Comparison of ENCODE assay signal across 1 cellular context in the genomic region with DNA sequence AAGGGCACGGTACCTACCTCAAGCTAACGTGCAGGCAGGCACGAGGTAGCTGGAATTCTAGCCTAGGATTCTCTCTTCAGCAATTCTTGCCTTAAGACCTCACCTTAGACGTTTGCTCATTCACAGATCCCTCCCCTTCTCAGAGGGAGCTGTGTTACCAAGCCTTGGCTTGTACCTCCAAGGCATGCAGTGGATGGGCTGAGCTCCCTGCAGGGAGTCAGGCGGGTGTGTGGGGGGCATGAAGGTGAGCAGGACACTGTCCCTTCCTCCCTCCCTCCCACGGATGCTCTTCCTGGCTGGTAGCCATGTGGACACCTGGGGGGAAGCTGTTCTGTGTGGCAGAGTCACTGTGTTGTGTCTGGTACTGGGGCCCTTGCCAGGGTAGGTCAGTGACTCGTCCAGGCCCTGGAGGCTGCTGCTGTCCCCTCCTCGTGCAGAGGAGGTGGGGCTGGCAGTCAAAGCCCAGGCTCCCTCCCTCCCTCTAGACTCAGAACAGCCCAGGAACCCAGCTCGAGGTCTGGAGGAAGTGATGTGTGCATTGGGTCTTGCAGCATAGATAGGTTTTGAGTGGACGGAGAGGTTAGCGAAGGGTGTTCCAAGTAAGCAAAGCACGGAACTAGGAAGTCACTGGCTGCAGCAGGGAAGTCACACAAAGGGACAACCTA.
TF ChIP-seq lines count a peak whose summit lies in the region.

No MANE protein-coding gene starts in this region.

TF ChIP-seq in H1, 55 proteins besides CTCF, POLR2A, EP300 and RAD21 (continued from another document):
- no peak for TF ChIP-seq ATF2 (IDR thresholded peaks at IDR 0.05; ENCODE audit: low read length)
- TF ChIP-seq JUND (IDR thresholded peaks at IDR 0.05; ENCODE audit: low read length), result no peak
- no peak for TF ChIP-seq SIX5 (IDR thresholded peaks at IDR 0.05; ENCODE audit: low read depth, low read length)
- TF ChIP-seq TCF12 (IDR thresholded peaks at IDR 0.05; ENCODE audit: low read depth, low read length), result no peak
TF ChIP-seq in H1: peak in this region for 0.
